In the genomic region with DNA sequence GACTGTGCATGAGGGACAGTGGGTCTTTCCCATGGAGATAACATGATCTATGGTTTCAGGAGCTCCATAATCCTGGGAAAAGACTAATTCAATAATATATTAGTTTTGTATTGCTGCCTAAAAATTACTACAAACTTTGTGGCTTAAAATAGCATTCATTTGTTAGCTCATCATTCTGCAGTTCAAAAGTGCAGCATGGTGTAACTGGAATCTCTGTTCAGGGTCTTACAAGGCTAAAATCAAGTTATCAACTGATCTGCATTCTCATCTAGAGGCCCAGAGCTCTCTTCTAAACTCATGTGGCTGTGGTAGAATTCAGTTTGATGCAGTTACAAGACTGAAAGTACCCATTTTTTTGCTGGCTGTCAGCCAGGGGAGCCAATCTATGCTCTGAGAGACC, we compare ENCODE assay signal across 34 cellular contexts.
"Had no signal": no experiment of that assay in that cellular context is flagged by ENCODE, and none has a peak within 500 bp of the region (broad histone marks: within the 10 kb centered on the region; RNA-seq: fewer than 3 reads in every experiment).

No MANE protein-coding gene starts in this region.

- H3K9me3 ChIP-seq: adrenal gland, ascending aorta, esophagus muscularis mucosa, gastroesophageal sphincter, heart right ventricle had no signal

- FAIRE-seq: colon had no signal

- H3K4me3 Mint-ChIP-seq: activated CD4-positive, alpha-beta memory T cell treated with anti-CD3 and anti-CD28 coated beads for 36 hours; activated CD4-positive, alpha-beta T cell treated with anti-CD3 and anti-CD28 coated beads for 36 hours; activated CD4-positive, alpha-beta T cell treated with anti-CD3 and anti-CD28 coated beads, Interleukin-2, amount 10 ng/mL, durations not matched to agents 24 days and 14 days; activated CD8-positive, alpha-beta memory T cell treated with anti-CD3 and anti-CD28 coated beads, Interleukin-2, amount 10 ng/mL, durations not matched to agents 7 days and 5 days; activated CD8-positive, alpha-beta T cell treated with anti-CD3 and anti-CD28 coated beads, Interleukin-2, amount 10 ng/mL, durations not matched to agents 7 days and 5 days; activated naive CD4-positive, alpha-beta T cell treated with anti-CD3 and anti-CD28 coated beads for 36 hours; activated naive CD4-positive, alpha-beta T cell treated with anti-CD3 and anti-CD28 coated beads, Interleukin-2, amount 50 U/mL, for 24 hours; activated naive CD8-positive, alpha-beta T cell treated with anti-CD3 and anti-CD28 coated beads for 36 hours; activated naive CD8-positive, alpha-beta T cell treated with anti-CD3 and anti-CD28 coated beads, Interleukin-2, amount 50 U/mL, for 24 hours; activated T-helper 1 cell treated with anti-CD3 and anti-CD28 coated beads, Interleukin-12 subunit alpha, Interleukin-12 subunit beta, Interleukin-2, Interleukin-4 antibody, amounts not matched to agents 30 ng/mL and 10 ng/mL and 1 ng/mL, durations not matched to agents 14 hours and 24 hours and 36 hours; effector memory CD8-positive, alpha-beta T cell; T-helper 1 cell treated with Interleukin-12 subunit alpha and Interleukin-12 subunit beta and Interleukin-4 antibody, amounts not matched to agents 30 μg/mL and 1 μg/mL, for 36 hours; T-helper 2 cell treated with Interferon-gamma antibody and Interleukin-4, amounts not matched to agents 5 μg/mL and 100 μg/mL, for 36 hours had no signal

- H3K79me2 ChIP-seq: hepatocyte had no signal

- H3K4me1 Mint-ChIP-seq: activated CD4-positive, alpha-beta T cell treated with anti-CD3 and anti-CD28 coated beads for 36 hours; activated CD4-positive, alpha-beta T cell treated with anti-CD3 and anti-CD28 coated beads, Interleukin-2, amount 10 ng/mL, durations not matched to agents 24 days and 14 days; activated CD8-positive, alpha-beta memory T cell treated with anti-CD3 and anti-CD28 coated beads, Interleukin-2, amount 10 ng/mL, durations not matched to agents 7 days and 5 days; activated naive CD4-positive, alpha-beta T cell treated with anti-CD3 and anti-CD28 coated beads, Interleukin-2, amount 50 U/mL, for 24 hours; activated naive CD8-positive, alpha-beta T cell treated with anti-CD3 and anti-CD28 coated beads for 36 hours; activated naive CD8-positive, alpha-beta T cell treated with anti-CD3 and anti-CD28 coated beads, Interleukin-2, amount 50 U/mL, for 24 hours had no signal

- H2AFZ ChIP-seq: hepatocyte had no signal

- H3K27me3 ChIP-seq: adrenal gland, ascending aorta, esophagus muscularis mucosa, foreskin keratinocyte, gastroesophageal sphincter, hepatocyte had no signal

- H3K27me3 Mint-ChIP-seq: activated CD4-positive, alpha-beta memory T cell treated with anti-CD3 and anti-CD28 coated beads for 36 hours; activated CD4-positive, alpha-beta T cell treated with anti-CD3 and anti-CD28 coated beads, Interleukin-2, amount 10 ng/mL, durations not matched to agents 24 days and 14 days; activated CD8-positive, alpha-beta memory T cell treated with anti-CD3 and anti-CD28 coated beads, Interleukin-2, amount 10 ng/mL, durations not matched to agents 7 days and 5 days; activated naive CD8-positive, alpha-beta T cell treated with anti-CD3 and anti-CD28 coated beads for 36 hours; effector memory CD8-positive, alpha-beta T cell had no signal

- ATAC-seq: activated CD4-positive, alpha-beta T cell treated with anti-CD3 and anti-CD28 coated beads for 36 hours; activated CD8-positive, alpha-beta memory T cell treated with anti-CD3 and anti-CD28 coated beads, Interleukin-2, amount 10 ng/mL, durations not matched to agents 7 days and 5 days; activated CD8-positive, alpha-beta T cell treated with anti-CD3 and anti-CD28 coated beads, Interleukin-2, amount 10 ng/mL, durations not matched to agents 7 days and 5 days; activated naive CD8-positive, alpha-beta T cell treated with anti-CD3 and anti-CD28 coated beads, Interleukin-2, amount 50 U/mL, for 24 hours; effector memory CD8-positive, alpha-beta T cell; foreskin keratinocyte; gastroesophageal sphincter; heart right ventricle had no signal

- H3K27ac Mint-ChIP-seq: activated CD4-positive, alpha-beta memory T cell treated with anti-CD3 and anti-CD28 coated beads for 36 hours; activated CD4-positive, alpha-beta T cell treated with anti-CD3 and anti-CD28 coated beads for 36 hours; activated CD4-positive, alpha-beta T cell treated with anti-CD3 and anti-CD28 coated beads, Interleukin-2, amount 10 ng/mL, durations not matched to agents 24 days and 14 days; activated CD8-positive, alpha-beta memory T cell treated with anti-CD3 and anti-CD28 coated beads, Interleukin-2, amount 10 ng/mL, durations not matched to agents 7 days and 5 days; activated CD8-positive, alpha-beta T cell treated with anti-CD3 and anti-CD28 coated beads, Interleukin-2, amount 10 ng/mL, durations not matched to agents 7 days and 5 days; activated naive CD4-positive, alpha-beta T cell treated with anti-CD3 and anti-CD28 coated beads for 36 hours; activated naive CD4-positive, alpha-beta T cell treated with anti-CD3 and anti-CD28 coated beads, Interleukin-2, amount 50 U/mL, for 24 hours; activated naive CD8-positive, alpha-beta T cell treated with anti-CD3 and anti-CD28 coated beads for 36 hours; activated naive CD8-positive, alpha-beta T cell treated with anti-CD3 and anti-CD28 coated beads, Interleukin-2, amount 50 U/mL, for 24 hours; activated T-helper 1 cell treated with anti-CD3 and anti-CD28 coated beads, Interleukin-12 subunit alpha, Interleukin-12 subunit beta, Interleukin-2, Interleukin-4 antibody, amounts not matched to agents 30 ng/mL and 10 ng/mL and 1 ng/mL, durations not matched to agents 14 hours and 24 hours and 36 hours; activated T-helper 2 cell treated with anti-CD3 and anti-CD28 coated beads, Interferon-gamma antibody, Interleukin-2, Interleukin-4, amounts not matched to agents 10 μg/mL and 5 μg/mL and 100 μg/mL, durations not matched to agents 14 hours and 24 hours and 36 hours; effector memory CD8-positive, alpha-beta T cell; T-helper 1 cell treated with Interleukin-12 subunit alpha and Interleukin-12 subunit beta and Interleukin-4 antibody, amounts not matched to agents 30 μg/mL and 1 μg/mL, for 36 hours; T-helper 2 cell treated with Interferon-gamma antibody and Interleukin-4, amounts not matched to agents 5 μg/mL and 100 μg/mL, for 36 hours had no signal

- H3K4me3 ChIP-seq: adrenal gland, ascending aorta, esophagus muscularis mucosa, gastroesophageal sphincter, heart right ventricle, hepatocyte had no signal

- H3K36me3 ChIP-seq: adrenal gland, ascending aorta, esophagus muscularis mucosa, gastroesophageal sphincter, heart right ventricle had no signal

- H3K4me2 ChIP-seq: hepatocyte had no signal

- H3K9me3 Mint-ChIP-seq: activated CD4-positive, alpha-beta memory T cell treated with anti-CD3 and anti-CD28 coated beads for 36 hours; activated CD4-positive, alpha-beta T cell treated with anti-CD3 and anti-CD28 coated beads, Interleukin-2, amount 10 ng/mL, durations not matched to agents 24 days and 14 days; activated naive CD4-positive, alpha-beta T cell treated with anti-CD3 and anti-CD28 coated beads for 36 hours; activated naive CD4-positive, alpha-beta T cell treated with anti-CD3 and anti-CD28 coated beads, Interleukin-2, amount 50 U/mL, for 24 hours; activated naive CD8-positive, alpha-beta T cell treated with anti-CD3 and anti-CD28 coated beads for 36 hours; activated naive CD8-positive, alpha-beta T cell treated with anti-CD3 and anti-CD28 coated beads, Interleukin-2, amount 50 U/mL, for 24 hours; activated T-helper 1 cell treated with anti-CD3 and anti-CD28 coated beads, Interleukin-12 subunit alpha, Interleukin-12 subunit beta, Interleukin-2, Interleukin-4 antibody, amounts not matched to agents 30 ng/mL and 10 ng/mL and 1 ng/mL, durations not matched to agents 14 hours and 24 hours and 36 hours; activated T-helper 2 cell treated with anti-CD3 and anti-CD28 coated beads, Interferon-gamma antibody, Interleukin-2, Interleukin-4, amounts not matched to agents 10 μg/mL and 5 μg/mL and 100 μg/mL, durations not matched to agents 14 hours and 24 hours and 36 hours; effector memory CD8-positive, alpha-beta T cell; T-helper 1 cell treated with Interleukin-12 subunit alpha and Interleukin-12 subunit beta and Interleukin-4 antibody, amounts not matched to agents 30 μg/mL and 1 μg/mL, for 36 hours; T-helper 2 cell treated with Interferon-gamma antibody and Interleukin-4, amounts not matched to agents 5 μg/mL and 100 μg/mL, for 36 hours had no signal

- H3K27ac ChIP-seq: adrenal gland, ascending aorta, esophagus muscularis mucosa, foreskin keratinocyte, gastroesophageal sphincter, heart right ventricle, hepatocyte had no signal

- H3K4me1 ChIP-seq: adrenal gland, ascending aorta, esophagus muscularis mucosa, foreskin keratinocyte, gastroesophageal sphincter, heart right ventricle had no signal

- H3K36me3 Mint-ChIP-seq: activated CD4-positive, alpha-beta memory T cell treated with anti-CD3 and anti-CD28 coated beads for 36 hours; activated CD8-positive, alpha-beta memory T cell treated with anti-CD3 and anti-CD28 coated beads, Interleukin-2, amount 10 ng/mL, durations not matched to agents 7 days and 5 days; activated naive CD4-positive, alpha-beta T cell treated with anti-CD3 and anti-CD28 coated beads, Interleukin-2, amount 50 U/mL, for 24 hours; activated naive CD8-positive, alpha-beta T cell treated with anti-CD3 and anti-CD28 coated beads for 36 hours had no signal

- DNase-seq: activated CD4-positive, alpha-beta memory T cell treated with anti-CD3 and anti-CD28 coated beads for 36 hours; activated CD4-positive, alpha-beta T cell treated with anti-CD3 and anti-CD28 coated beads for 36 hours; activated CD4-positive, alpha-beta T cell treated with anti-CD3 and anti-CD28 coated beads, Interleukin-2, amount 10 ng/mL, durations not matched to agents 24 days and 14 days; activated CD4-positive, CD25-positive, alpha-beta regulatory T cell; activated CD4-positive, CD25-positive, alpha-beta regulatory T cell treated with anti-CD3 and anti-CD28 coated beads, Interleukin-2, amount 50 U/mL, for 72 hours; activated CD8-positive, alpha-beta memory T cell treated with anti-CD3 and anti-CD28 coated beads, Interleukin-2, amount 10 ng/mL, durations not matched to agents 7 days and 5 days; activated CD8-positive, alpha-beta memory T cell treated with anti-CD3 and anti-CD28 coated beads, Interleukin-2, amount 50 U/mL, for 4 hours; activated CD8-positive, alpha-beta T cell treated with anti-CD3 and anti-CD28 coated beads, Interleukin-2, amount 10 ng/mL, durations not matched to agents 7 days and 5 days; activated effector memory CD4-positive, alpha-beta T cell treated with anti-CD3 and anti-CD28 coated beads, Interleukin-2, amount 50 U/mL, for 16 hours; activated naive CD4-positive, alpha-beta T cell treated with anti-CD3 and anti-CD28 coated beads for 36 hours; activated naive CD8-positive, alpha-beta T cell treated with anti-CD3 and anti-CD28 coated beads for 36 hours; activated naive CD8-positive, alpha-beta T cell treated with anti-CD3 and anti-CD28 coated beads, Interleukin-2, amount 50 U/mL, for 24 hours; activated T-cell treated with anti-CD3 and anti-CD28 coated beads, Interleukin-2, amount 50 U/mL, for 1 hour; activated T-cell treated with anti-CD3 and anti-CD28 coated beads, Interleukin-2, amount 50 U/mL, for 48 hours; adrenal gland; caudate nucleus; cortex of kidney; dermis blood vessel endothelial cell; effector CD4-positive, alpha-beta T cell; effector memory CD8-positive, alpha-beta T cell; erythroblast; foreskin keratinocyte; heart right ventricle; T1000 had no signal
